In the genomic region with DNA sequence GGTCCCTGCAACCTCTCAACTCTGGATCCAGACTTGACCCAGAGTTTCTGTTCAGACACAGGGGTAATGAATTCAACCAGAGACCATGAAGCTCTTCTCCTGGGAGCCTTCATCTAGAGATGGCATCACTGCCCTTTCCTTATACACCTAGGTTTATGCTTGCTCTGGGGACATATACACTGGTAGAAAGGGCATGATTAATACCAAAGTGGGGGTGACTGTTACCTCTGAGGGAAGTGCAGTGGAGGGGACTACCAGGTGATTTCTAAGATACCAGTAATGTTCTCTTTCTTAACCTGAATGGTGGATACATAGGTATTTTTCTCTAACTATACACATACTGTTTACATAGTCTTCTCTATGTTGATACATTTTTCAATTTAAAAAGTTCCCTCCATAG, we compare ENCODE assay signal across 13 cellular contexts. TPM values are rescaled to one million over a fixed set of nuclear protein-coding genes. Genes with fewer than 3 reads are reported as not detected.
A peak's percentile ranks its signal among the peaks of the same experiment; 100 is the strongest.
DNase-seq lines count a peak whose midpoint lies in the region; ATAC-seq and TF ChIP-seq lines count a peak whose summit lies in the region.
"Had no signal": no experiment of that assay in that cellular context is flagged by ENCODE, and none has a peak within 500 bp of the region (broad histone marks: within the 10 kb centered on the region; RNA-seq: fewer than 3 reads in every experiment).

No MANE protein-coding gene starts in this region.

- H4K20me1 ChIP-seq in BLaER1 treated with 17β-estradiol and CSF1 and Interleukin-3, amounts not matched to agents 10 nM and 100 nM, result peaks cover 22 to 91% (median 52%) of the 10 kb centered on the region in 11 experiments; a peak in 20 of 22 replicates
- H4K20me1 ChIP-seq in Loucy (ENCODE audit: insufficient read depth, low read length, poor library complexity, severe bottlenecking) (peaks cover 45% of the 10 kb centered on the region), neural progenitor cell (ENCODE audit: low read depth) (no peaks in the 10 kb centered on the region)

- peaks cover 32 to 62% (median 46%) of the 10 kb centered on the region in 10 experiments for H3K4me1 ChIP-seq in BLaER1 treated with 17β-estradiol and CSF1 and Interleukin-3, amounts not matched to agents 10 nM and 100 nM
- H3K4me1 ChIP-seq in Loucy (ENCODE audit: insufficient read depth, low read length, poor library complexity, severe bottlenecking), result peaks cover 49% of the 10 kb centered on the region
- peaks cover 79% of the 10 kb centered on the region for H3K4me1 ChIP-seq in psoas muscle
- H3K4me1 ChIP-seq in neural progenitor cell, result no peaks in the 10 kb centered on the region

- no peak overlapping the region for H3K4me3 ChIP-seq in BLaER1 treated with 17β-estradiol and CSF1 and Interleukin-3, amounts not matched to agents 10 nM and 100 nM
- H3K4me3 ChIP-seq in Loucy (ENCODE audit: low read length, poor library complexity, severe bottlenecking) (no peak overlapping the region), psoas muscle (no peak overlapping the region), neural progenitor cell (no peak overlapping the region)

- peaks cover 67% of the 10 kb centered on the region for H3K4me1 Mint-ChIP-seq in endothelial cell (ENCODE audit: unreplicated experiment)
- peaks cover 9% of the 10 kb centered on the region for H3K4me1 Mint-ChIP-seq in neural progenitor cell

- no peak for DNase-seq in endothelial cell (ENCODE audit: low spot score)
- no peak for DNase-seq in psoas muscle
- no peak for DNase-seq in neural progenitor cell (ENCODE audit: low spot score)
- no peak for DNase-seq in posterior cingulate gyrus
- no peak for DNase-seq in NCI-H446 treated with DMSO at 0.1 percent for 48 hours (lab: John Stamatoyannopoulos, UW)
- DNase-seq: activated CD4-positive, alpha-beta T cell treated with anti-CD3 and anti-CD28 coated beads for 4 hours; activated gamma-delta T cell treated with Interleukin-2 at 50 U/mL for 16 hours; effector CD4-positive, alpha-beta T cell; nephron progenitor cell; stimulated activated CD4-positive, alpha-beta T cell treated with anti-CD3 and anti-CD28 coated beads, Interleukin-2, amount 100 ng/mL, for 24 hours had no signal

- peak overlapping the region; percentile 93 for H3K27ac Mint-ChIP-seq in endothelial cell (ENCODE audit: unreplicated experiment)
- H3K27ac Mint-ChIP-seq in neural progenitor cell, result no peak overlapping the region
- H3K27ac Mint-ChIP-seq: nephron progenitor cell had no signal

- peaks cover 0 to 29% (median 20%) of the 10 kb centered on the region in 11 experiments; a peak in 16 of 22 replicates for H3K9me3 ChIP-seq in BLaER1 treated with 17β-estradiol and CSF1 and Interleukin-3, amounts not matched to agents 10 nM and 100 nM (replicated peaks in 1 of 11)
- H3K9me3 ChIP-seq in Loucy (ENCODE audit: insufficient read depth, low read depth, low read length) (no peaks in the 10 kb centered on the region), psoas muscle (no peaks in the 10 kb centered on the region), neural progenitor cell (ENCODE audit: low read depth) (no peaks in the 10 kb centered on the region)

- no peak overlapping the region; a peak in 1 of 22 replicates for H3K9ac ChIP-seq in BLaER1 treated with 17β-estradiol and CSF1 and Interleukin-3, amounts not matched to agents 10 nM and 100 nM
- H3K9ac ChIP-seq in Loucy (ENCODE audit: low read depth, low read length, poor library complexity, severe bottlenecking) (no peak overlapping the region), neural progenitor cell (no peak overlapping the region)

- peaks cover 6% of the 10 kb centered on the region for H3K36me3 Mint-ChIP-seq in endothelial cell (ENCODE audit: low read depth, unreplicated experiment)
- no peaks in the 10 kb centered on the region for H3K36me3 Mint-ChIP-seq in neural progenitor cell

- peaks cover 0 to 12% (median 6%) of the 10 kb centered on the region in 11 experiments; a peak in 4 of 22 replicates for H3K36me3 ChIP-seq in BLaER1 treated with 17β-estradiol and CSF1 and Interleukin-3, amounts not matched to agents 10 nM and 100 nM
- H3K36me3 ChIP-seq in Loucy (ENCODE audit: insufficient read depth, low read length) (no peaks in the 10 kb centered on the region), psoas muscle (ENCODE audit: insufficient read depth in 1 of 2, low read depth in 1 of 2) (no peaks in the 10 kb centered on the region), neural progenitor cell (no peaks in the 10 kb centered on the region)

- no peak for TF ChIP-seq CTCF in Loucy (conservative IDR thresholded peaks at IDR 0.05; ENCODE audit: low read length)
- no peak for TF ChIP-seq CTCF in endothelial cell (IDR thresholded peaks at IDR 0.05; ENCODE audit: unreplicated experiment)
- TF ChIP-seq CTCF in psoas muscle (IDR thresholded peaks at IDR 0.05), result no peak
- no peak for TF ChIP-seq CTCF in neural progenitor cell (IDR thresholded peaks at IDR 0.05)

- peaks cover 3% of the 10 kb centered on the region for H3K27me3 Mint-ChIP-seq in endothelial cell (ENCODE audit: unreplicated experiment)
- H3K27me3 Mint-ChIP-seq in neural progenitor cell (ENCODE audit: insufficient read depth, low read depth), result peaks cover 4% of the 10 kb centered on the region

- H3K9me3 Mint-ChIP-seq in endothelial cell (ENCODE audit: unreplicated experiment) (no peaks in the 10 kb centered on the region), neural progenitor cell (peaks cover 2% of the 10 kb centered on the region)
- H3K9me3 Mint-ChIP-seq: nephron progenitor cell had no signal

- peak overlapping the region in 9 of 11 experiments; percentile 33 to 54 (median 47); a peak in 10 of 22 replicates for H3K27ac ChIP-seq in BLaER1 treated with 17β-estradiol and CSF1 and Interleukin-3, amounts not matched to agents 10 nM and 100 nM
- H3K27ac ChIP-seq in psoas muscle (peak overlapping the region; percentile 44), neural progenitor cell (no peak overlapping the region)

- H3K27me3 ChIP-seq in BLaER1 treated with 17β-estradiol and CSF1 and Interleukin-3, amounts not matched to agents 10 nM and 100 nM, result no peaks in the 10 kb centered on the region
- H3K27me3 ChIP-seq in Loucy (ENCODE audit: insufficient read depth, low read length, poor library complexity, severe bottlenecking), result no peaks in the 10 kb centered on the region
- no peaks in the 10 kb centered on the region for H3K27me3 ChIP-seq in psoas muscle (ENCODE audit: insufficient read depth in 3 of 3, low read length in 2 of 3)
- no peaks in the 10 kb centered on the region for H3K27me3 ChIP-seq in neural progenitor cell

- H3K4me2 ChIP-seq in BLaER1 treated with 17β-estradiol and CSF1 and Interleukin-3, amounts not matched to agents 10 nM and 100 nM, result peak overlapping the region; percentile 69 to 94 (median 76)
- H3K4me2 ChIP-seq in Loucy (ENCODE audit: low read depth, low read length, poor library complexity, severe bottlenecking) (peak overlapping the region; percentile 61), neural progenitor cell (no peak overlapping the region)

- intact Hi-C loops in psoas muscle (cut with DNase I), result no loop called here
- intact Hi-C loops in posterior cingulate gyrus (cut with DNase I), result no loop called here

- H3K4me3 Mint-ChIP-seq in endothelial cell (ENCODE audit: unreplicated experiment), result peak overlapping the region; percentile 59
- H3K4me3 Mint-ChIP-seq in neural progenitor cell, result no peak overlapping the region
- H3K4me3 Mint-ChIP-seq: nephron progenitor cell had no signal

- peak in 2 of 4 donors; percentile 5 to 6 for ATAC-seq in psoas muscle
- no peak for ATAC-seq in GM21367 (IDR thresholded peaks at IDR 0.05; ENCODE audit: unreplicated experiment)

- H3K9me2 ChIP-seq in Loucy (replicated peaks; ENCODE audit: low read depth, low read length), result no peaks in the 10 kb centered on the region

- no peaks in the 10 kb centered on the region for H3F3A ChIP-seq in Loucy (ENCODE audit: low read depth)
- H3F3A ChIP-seq in neural progenitor cell (ENCODE audit: low read depth), result no peaks in the 10 kb centered on the region

- no peak overlapping the region for H2AFZ ChIP-seq in Loucy (ENCODE audit: low read length)
- no peak overlapping the region for H2AFZ ChIP-seq in neural progenitor cell (replicated peaks)

- peaks cover 91% of the 10 kb centered on the region for H3K79me2 ChIP-seq in Loucy (ENCODE audit: insufficient read depth, low read length)
- no peaks in the 10 kb centered on the region for H3K79me2 ChIP-seq in neural progenitor cell (ENCODE audit: low read depth)

RNA-seq across cellular contexts. Expression of a gene that starts 48.4 kb away (rescaled TPM):
- total RNA-seq in endothelial cell (ENCODE audit: unreplicated experiment) (202 TPM), psoas muscle (100 to 1,000 TPM; 101 to 137 (median 119) TPM), neural progenitor cell (ENCODE audit: low replicate concordance) (5.0 and 6.5 TPM in 2 replicates)
- 10 to 100 TPM; 33.7 to 80.3 (median 34.0) TPM for polyA plus RNA-seq in psoas muscle

Comparison
In these comparisons a context has a peak if more than half of its experiments do, and no peak if none do; other contexts are left out.
1. RNA of a gene that starts 48.4 kb away (total RNA-seq): 202 TPM in endothelial cell (single experiment) and 101 to 137 TPM in psoas muscle; 5.0 to 6.5 TPM in neural progenitor cell; every median in the first group is over 10 times any median in the second.